ENCODE assay signal across 8 cellular contexts in the genomic region with DNA sequence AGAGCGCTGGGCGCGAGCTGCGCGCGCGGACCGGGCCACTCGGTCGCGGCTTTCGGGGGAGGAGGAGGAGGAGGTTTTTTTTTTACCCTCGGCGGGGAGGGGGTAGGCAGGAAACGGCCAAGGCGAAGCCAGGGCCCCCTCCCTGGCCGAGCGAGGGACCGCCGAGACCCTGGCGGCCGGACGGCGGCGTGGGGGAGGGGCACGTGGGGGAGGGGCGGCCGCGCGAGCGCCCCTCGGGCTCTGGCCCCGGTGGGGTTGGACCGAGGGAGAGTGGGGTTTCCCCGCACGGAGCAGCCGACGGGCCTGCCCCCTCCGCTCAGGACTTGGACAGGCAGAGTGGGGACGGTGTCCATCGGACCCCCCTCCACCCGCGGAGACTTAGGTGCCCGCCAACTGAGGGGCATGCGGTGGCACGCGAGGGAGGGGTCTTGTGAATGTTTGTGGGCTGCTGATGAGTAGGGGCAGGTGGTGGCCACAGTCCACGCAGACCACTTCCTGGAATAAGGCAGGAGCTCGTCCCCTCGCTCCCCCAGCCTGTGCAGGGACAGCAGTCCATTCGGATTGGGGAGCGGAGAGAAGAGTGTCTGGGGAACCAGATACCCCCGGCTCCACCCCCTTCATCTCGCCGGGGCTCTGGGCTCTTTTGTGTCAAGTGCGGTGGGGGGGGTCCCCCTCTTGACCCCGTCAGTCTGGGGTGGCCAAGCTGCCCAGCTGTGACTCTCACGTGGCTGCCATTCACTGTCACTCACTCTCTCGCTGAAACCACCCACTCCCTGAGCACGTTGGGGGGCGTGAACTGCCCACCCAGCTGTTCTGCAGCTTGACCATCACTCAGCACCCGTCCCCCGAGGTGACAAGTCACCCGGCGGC. TPM values are rescaled to one million over a fixed set of nuclear protein-coding genes. Genes with fewer than 3 reads are reported as not detected.
DNase-seq lines count a peak whose midpoint lies in the region; ATAC-seq and TF ChIP-seq lines count a peak whose summit lies in the region.

No MANE protein-coding gene starts in this region.

- intact Hi-C loops in cardiac septum (cut with DNase I) (loop anchor here (5.0 kb wide), 1 partner anchor 43 kb away; no protein-coding TSS in a partner anchor), psoas muscle (cut with DNase I) (no loop called here)

- peak overlapping the region; percentile 81 for H3K4me3 ChIP-seq in psoas muscle

- peaks cover 0 to 43% (median 0%) of the 10 kb centered on the region in 3 donors for H3K27me3 ChIP-seq in psoas muscle (ENCODE audit: insufficient read depth in 3 of 3, low read length in 2 of 3)

- CTCF ChIA-PET in activated naive CD4-positive, alpha-beta T cell treated with anti-CD3 and anti-CD28 coated beads, Interleukin-2, amount 10 ng/mL, durations not matched to agents 7 days and 5 days (lab: Charles Lee) = interaction anchor here (1.0 to 1.5 kb wide), 4 partner anchors 9 to 104 kb away, joined by 3 to 5 read pairs (median 3); no protein-coding TSS in a partner anchor

- no peak for TF ChIP-seq CTCF in psoas muscle (IDR thresholded peaks at IDR 0.05)

- H3K4me3 Mint-ChIP-seq in activated naive CD4-positive, alpha-beta T cell treated with anti-CD3 and anti-CD28 coated beads, Interleukin-2, amount 10 ng/mL, durations not matched to agents 7 days and 5 days = peak overlapping the region; percentile 60

- peak overlapping the region; percentile 66 for H3K27ac ChIP-seq in psoas muscle

- peaks cover 14% of the 10 kb centered on the region for H3K4me1 Mint-ChIP-seq in activated naive CD4-positive, alpha-beta T cell treated with anti-CD3 and anti-CD28 coated beads, Interleukin-2, amount 10 ng/mL, durations not matched to agents 7 days and 5 days

- H3K36me3 ChIP-seq in psoas muscle (ENCODE audit: insufficient read depth in 1 of 2, low read depth in 1 of 2) = peaks cover 0 to under 1% of the 10 kb centered on the region in 2 donors

- peak overlapping the region; percentile 78 for H3K27ac Mint-ChIP-seq in activated naive CD4-positive, alpha-beta T cell treated with anti-CD3 and anti-CD28 coated beads, Interleukin-2, amount 10 ng/mL, durations not matched to agents 7 days and 5 days

- H3K36me3 Mint-ChIP-seq in activated naive CD4-positive, alpha-beta T cell treated with anti-CD3 and anti-CD28 coated beads, Interleukin-2, amount 10 ng/mL, durations not matched to agents 7 days and 5 days = peaks cover 19% of the 10 kb centered on the region

- WGBS in psoas muscle, 3 donors = 0 to 1% (median 0%) methylated on average over 33 to 64 of the region's 65 CpGs

- DNase-seq in DMS53 treated with DMSO at 0.1 percent for 48 hours (lab: John Stamatoyannopoulos, UW; ENCODE audit: unreplicated experiment) (peak; percentile 50), RKO (ENCODE audit: low spot score) (peak; percentile 64), cardiac septum (ENCODE audit: low spot score) (peak; percentile 80), psoas muscle (peak; percentile 40 to 59)
- peak; percentile 60 for DNase-seq in activated naive CD4-positive, alpha-beta T cell treated with anti-CD3 and anti-CD28 coated beads, Interleukin-2, amount 10 ng/mL, durations not matched to agents 7 days and 5 days

- H3K9me3 ChIP-seq in psoas muscle = no peaks in the 10 kb centered on the region

- ATAC-seq in HG03196 (IDR thresholded peaks at IDR 0.05; ENCODE audit: unreplicated experiment) = peak; percentile 31
- peak in 1 of 4 donors; percentile 8 for ATAC-seq in psoas muscle
- ATAC-seq in GM18858 (IDR thresholded peaks at IDR 0.05; ENCODE audit: unreplicated experiment) = no peak
- no peak for ATAC-seq in HG03342 (IDR thresholded peaks at IDR 0.05; ENCODE audit: unreplicated experiment)

- no peaks in the 10 kb centered on the region for H3K27me3 Mint-ChIP-seq in activated naive CD4-positive, alpha-beta T cell treated with anti-CD3 and anti-CD28 coated beads, Interleukin-2, amount 10 ng/mL, durations not matched to agents 7 days and 5 days

- H3K9me3 Mint-ChIP-seq in activated naive CD4-positive, alpha-beta T cell treated with anti-CD3 and anti-CD28 coated beads, Interleukin-2, amount 10 ng/mL, durations not matched to agents 7 days and 5 days = no peaks in the 10 kb centered on the region

- H3K4me1 ChIP-seq in psoas muscle = peaks cover 46% of the 10 kb centered on the region

RNA-seq across cellular contexts. Expression of a gene that starts 3.0 kb away (rescaled TPM):
- total RNA-seq in cardiac septum (14.2 TPM), psoas muscle (10 to 100 TPM in 1 of 4 donors, 1 to 10 TPM in 3; 5.8 to 13.1 (median 7.5) TPM)
- 1 to 10 TPM; 3.3 to 6.9 (median 6.8) TPM for polyA plus RNA-seq in psoas muscle

RNA-seq across cellular contexts. Expression of a gene that starts 27.8 kb away (rescaled TPM):
- 12.2 TPM for total RNA-seq in cardiac septum
- total RNA-seq in psoas muscle = 10 to 100 TPM in 2 of 4 donors, 1 to 10 TPM in 2; 9.9 to 11.9 (median 10.2) TPM
- 10 to 100 TPM in 2 of 3 donors, 1 to 10 TPM in 1; 7.1 to 31.7 (median 10.4) TPM for polyA plus RNA-seq in psoas muscle

RNA-seq across cellular contexts. Expression of a gene that starts 28.2 kb away (rescaled TPM):
- total RNA-seq in cardiac septum (68.8 TPM), psoas muscle (10 to 100 TPM; 60.8 to 95.4 (median 73.3) TPM)
- 100 to 1,000 TPM; 104 to 148 (median 109) TPM for polyA plus RNA-seq in psoas muscle

RNA-seq across cellular contexts. Expression of a gene that starts 30.5 kb away (rescaled TPM):
- total RNA-seq in cardiac septum (1.00 TPM), psoas muscle (1 to 10 TPM in 2 of 4 donors, under 1 TPM in 2; 0.62 to 2.6 (median 1.0) TPM)
- 1 to 10 TPM; 1.5 to 2.4 (median 1.6) TPM for polyA plus RNA-seq in psoas muscle

RNA-seq across cellular contexts. Expression of a gene that starts 30.7 kb away (rescaled TPM):
- total RNA-seq in cardiac septum (14.7 TPM), psoas muscle (10 to 100 TPM; 16.3 to 31.3 (median 19.0) TPM)
- polyA plus RNA-seq in psoas muscle = 10 to 100 TPM; 24.0 to 57.4 (median 42.6) TPM
